In genomic region chr1:185445594-185445993, GRCh38 we compare ENCODE assay signal across 33 cellular contexts.
"Had no signal": no experiment of that assay in that cellular context is flagged by ENCODE, and none has a peak within 500 bp of the region (broad histone marks: within the 10 kb centered on the region; RNA-seq: fewer than 3 reads in every experiment).

No MANE protein-coding gene starts in this region.

- ATAC-seq: activated naive CD4-positive, alpha-beta T cell treated with anti-CD3 and anti-CD28 coated beads, Interleukin-2, amount 50 U/mL, for 72 hours; activated T-cell treated with anti-CD3 and anti-CD28 coated beads, Interleukin-2, amount 50 U/mL, for 4 hours; activated T-cell treated with anti-CD3 and anti-CD28 coated beads, Interleukin-2, amount 50 U/mL, for 72 hours; body of pancreas had no signal

- DNase-seq: activated B cell treated with CpG ODN at 0.5 μM for 24 hours; activated CD4-positive, alpha-beta memory T cell treated with anti-CD3 and anti-CD28 coated beads for 36 hours; activated CD4-positive, alpha-beta T cell treated with anti-CD3 and anti-CD28 coated beads for 4 hours; activated CD4-positive, alpha-beta T cell treated with anti-CD3 and anti-CD28 coated beads, Interleukin-2, amount 10 ng/mL, durations not matched to agents 24 days and 14 days; activated CD4-positive, alpha-beta T cell treated with anti-CD3 and anti-CD28 coated beads, Interleukin-2, amount 50 U/mL, for 1 hour; activated CD4-positive, alpha-beta T cell treated with anti-CD3 and anti-CD28 coated beads, Interleukin-2, amount 50 U/mL, for 4 hours; activated CD4-positive, CD25-positive, alpha-beta regulatory T cell treated with anti-CD3 and anti-CD28 coated beads, Interleukin-2, amount 50 U/mL, for 72 hours; activated CD8-positive, alpha-beta memory T cell treated with anti-CD3 and anti-CD28 coated beads, Interleukin-2, amount 50 U/mL, for 4 hours; activated effector memory CD4-positive, alpha-beta T cell treated with anti-CD3 and anti-CD28 coated beads, Interleukin-2, amount 50 U/mL, for 16 hours; activated gamma-delta T cell treated with Interleukin-2 at 50 U/mL for 16 hours; activated naive CD4-positive, alpha-beta T cell; activated naive CD4-positive, alpha-beta T cell treated with anti-CD3 and anti-CD28 coated beads for 36 hours; activated naive CD4-positive, alpha-beta T cell treated with anti-CD3 and anti-CD28 coated beads, Interleukin-2, amount 50 U/mL, for 16 hours; activated naive CD8-positive, alpha-beta T cell treated with anti-CD3 and anti-CD28 coated beads for 36 hours; activated T-cell treated with anti-CD3 and anti-CD28 coated beads for 4 hours; activated T-cell treated with anti-CD3 and anti-CD28 coated beads, Interleukin-2, amount 50 U/mL, for 1 hour; activated T-cell treated with anti-CD3 and anti-CD28 coated beads, Interleukin-2, amount 50 U/mL, for 4 hours; activated T-cell treated with anti-CD3 and anti-CD28 coated beads, Interleukin-2, amount 50 U/mL, for 72 hours; adrenal gland; amniotic stem cell; aorta; body of pancreas; brain microvascular endothelial cell; central memory CD4-positive, alpha-beta T cell; SW 1271; T-helper 1 cell; T-helper 2 cell; T-helper 9 cell had no signal

- H3K27ac Mint-ChIP-seq: activated B cell treated with CpG ODN at 0.5 μM for 24 hours; activated CD4-positive, alpha-beta memory T cell treated with anti-CD3 and anti-CD28 coated beads for 36 hours; activated CD4-positive, alpha-beta T cell treated with anti-CD3 and anti-CD28 coated beads, Interleukin-2, amount 10 ng/mL, durations not matched to agents 24 days and 14 days; activated naive CD4-positive, alpha-beta T cell treated with anti-CD3 and anti-CD28 coated beads for 36 hours; activated naive CD4-positive, alpha-beta T cell treated with anti-CD3 and anti-CD28 coated beads, Interleukin-2, amount 50 U/mL, for 72 hours; activated naive CD8-positive, alpha-beta T cell treated with anti-CD3 and anti-CD28 coated beads for 36 hours; activated T-cell treated with anti-CD3 and anti-CD28 coated beads, Interleukin-2, amount 50 U/mL, for 72 hours; activated T-helper 1 cell treated with anti-CD3 and anti-CD28 coated beads, Interleukin-12 subunit alpha, Interleukin-12 subunit beta, Interleukin-2, Interleukin-4 antibody, amounts not matched to agents 30 ng/mL and 10 ng/mL and 1 ng/mL, durations not matched to agents 14 hours and 24 hours and 36 hours; activated T-helper 17 cell treated with anti-CD3 and anti-CD28 coated beads, Interleukin-2, amount 50 U/mL, for 72 hours; T-helper 1 cell treated with Interleukin-12 subunit alpha and Interleukin-12 subunit beta and Interleukin-4 antibody, amounts not matched to agents 30 μg/mL and 1 μg/mL, for 36 hours; T-helper 2 cell treated with Interferon-gamma antibody and Interleukin-4, amounts not matched to agents 5 μg/mL and 100 μg/mL, for 36 hours had no signal

- H3K4me3 Mint-ChIP-seq: activated B cell treated with CpG ODN at 0.5 μM for 24 hours; activated CD4-positive, alpha-beta memory T cell treated with anti-CD3 and anti-CD28 coated beads for 36 hours; activated CD4-positive, alpha-beta T cell treated with anti-CD3 and anti-CD28 coated beads, Interleukin-2, amount 10 ng/mL, durations not matched to agents 24 days and 14 days; activated naive CD4-positive, alpha-beta T cell treated with anti-CD3 and anti-CD28 coated beads for 36 hours; activated naive CD8-positive, alpha-beta T cell treated with anti-CD3 and anti-CD28 coated beads for 36 hours; activated T-cell treated with anti-CD3 and anti-CD28 coated beads, Interleukin-2, amount 50 U/mL, for 4 hours; activated T-cell treated with anti-CD3 and anti-CD28 coated beads, Interleukin-2, amount 50 U/mL, for 72 hours; activated T-helper 1 cell treated with anti-CD3 and anti-CD28 coated beads, Interleukin-12 subunit alpha, Interleukin-12 subunit beta, Interleukin-2, Interleukin-4 antibody, amounts not matched to agents 30 ng/mL and 10 ng/mL and 1 ng/mL, durations not matched to agents 14 hours and 24 hours and 36 hours; activated T-helper 17 cell treated with anti-CD3 and anti-CD28 coated beads, Interleukin-2, amount 50 U/mL, for 72 hours; T-helper 1 cell treated with Interleukin-12 subunit alpha and Interleukin-12 subunit beta and Interleukin-4 antibody, amounts not matched to agents 30 μg/mL and 1 μg/mL, for 36 hours; T-helper 2 cell treated with Interferon-gamma antibody and Interleukin-4, amounts not matched to agents 5 μg/mL and 100 μg/mL, for 36 hours had no signal

- H3K9me3 Mint-ChIP-seq: activated B cell treated with CpG ODN at 0.5 μM for 24 hours; activated T-cell treated with anti-CD3 and anti-CD28 coated beads, Interleukin-2, amount 50 U/mL, for 4 hours; activated T-cell treated with anti-CD3 and anti-CD28 coated beads, Interleukin-2, amount 50 U/mL, for 72 hours; activated T-helper 17 cell treated with anti-CD3 and anti-CD28 coated beads, Interleukin-2, amount 50 U/mL, for 72 hours had no signal

- H3K36me3 Mint-ChIP-seq: activated CD4-positive, alpha-beta memory T cell treated with anti-CD3 and anti-CD28 coated beads for 36 hours; activated naive CD4-positive, alpha-beta T cell treated with anti-CD3 and anti-CD28 coated beads, Interleukin-2, amount 50 U/mL, for 72 hours had no signal

- H3K27me3 Mint-ChIP-seq: activated B cell treated with CpG ODN at 0.5 μM for 24 hours; activated CD4-positive, alpha-beta memory T cell treated with anti-CD3 and anti-CD28 coated beads for 36 hours; activated CD4-positive, alpha-beta T cell treated with anti-CD3 and anti-CD28 coated beads, Interleukin-2, amount 10 ng/mL, durations not matched to agents 24 days and 14 days; activated naive CD8-positive, alpha-beta T cell treated with anti-CD3 and anti-CD28 coated beads for 36 hours; activated T-helper 17 cell treated with anti-CD3 and anti-CD28 coated beads, Interleukin-2, amount 50 U/mL, for 72 hours had no signal
